ENCODE assay signal across 12 cellular contexts in the genomic region with DNA sequence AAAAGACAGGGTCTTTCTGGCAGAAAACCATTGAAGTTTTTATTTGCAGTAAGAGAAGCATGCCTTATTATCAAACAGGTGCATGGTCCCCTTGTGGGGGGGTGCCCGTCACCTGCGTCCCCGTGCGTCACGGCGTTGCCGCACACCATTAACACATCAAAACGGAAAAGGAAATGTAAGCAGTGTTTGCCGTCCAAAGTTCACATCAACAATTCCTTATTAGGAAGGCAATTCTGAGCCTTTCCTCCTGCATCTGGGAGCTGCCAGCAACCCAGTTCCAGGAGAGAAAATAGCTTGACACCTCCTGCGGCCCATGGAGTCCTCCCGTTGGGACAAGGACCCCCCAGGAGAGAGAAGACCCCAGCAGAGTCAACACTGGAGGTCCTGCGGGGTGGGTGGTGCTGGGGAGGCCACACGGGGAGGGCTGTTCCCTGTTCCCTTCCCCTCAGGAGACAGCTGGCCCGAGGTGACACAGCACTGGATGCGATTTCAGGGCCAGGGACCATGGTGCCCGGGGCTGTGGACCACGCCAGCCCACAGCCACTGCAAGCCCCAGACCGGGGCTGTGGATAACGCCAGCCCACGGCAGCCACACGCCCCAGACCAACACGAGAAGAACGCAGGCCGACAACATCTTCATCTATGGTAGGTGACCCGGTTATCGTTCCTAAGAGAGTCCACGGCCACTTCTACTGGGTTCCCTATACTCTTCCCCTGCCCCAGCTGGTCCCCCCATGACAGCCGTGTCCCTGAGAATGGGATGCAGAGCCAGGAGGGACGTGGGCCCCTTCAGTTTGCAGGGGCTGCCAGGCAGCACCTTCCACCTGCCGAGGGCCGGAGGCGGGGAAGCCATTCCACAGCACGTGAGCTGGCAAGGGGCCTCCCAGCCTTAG. TPM values are rescaled to one million over a fixed set of nuclear protein-coding genes. Genes with fewer than 3 reads are reported as not detected.
A peak's percentile ranks its signal among the peaks of the same experiment; 100 is the strongest.
DNase-seq lines count a peak whose midpoint lies in the region; ATAC-seq and TF ChIP-seq lines count a peak whose summit lies in the region.
"Had no signal": no experiment of that assay in that cellular context is flagged by ENCODE, and none has a peak within 500 bp of the region (broad histone marks: within the 10 kb centered on the region; RNA-seq: fewer than 3 reads in every experiment).

No MANE protein-coding gene starts in this region.

- H3K18ac ChIP-seq in trophoblast cell (ENCODE audit: low read length): no peak overlapping the region

- H3K36me3 ChIP-seq in BLaER1 treated with 17β-estradiol and CSF1 and Interleukin-3, amounts not matched to agents 10 nM and 100 nM: peaks cover 0 to 3% (median 0%) of the 10 kb centered on the region in 11 experiments; a peak in 7 of 22 replicates
- H3K36me3 ChIP-seq in esophagus muscularis mucosa (no peaks in the 10 kb centered on the region), osteoblast (ENCODE audit: insufficient read depth, low read length) (no peaks in the 10 kb centered on the region), trophoblast cell (ENCODE audit: control insufficient read depth in 1 of 2, insufficient read depth in 2 of 2, low read length in 2 of 2) (no peaks in the 10 kb centered on the region)

- H2BK12ac ChIP-seq in trophoblast cell (ENCODE audit: low read length): no peak overlapping the region

- no peak overlapping the region for H2AFZ ChIP-seq in osteoblast (ENCODE audit: low read length)
- no peak overlapping the region for H2AFZ ChIP-seq in trophoblast cell (ENCODE audit: insufficient read depth, low read length, poor library complexity)

- H3K4me3 ChIP-seq in BLaER1 treated with 17β-estradiol and CSF1 and Interleukin-3, amounts not matched to agents 10 nM and 100 nM: no peak overlapping the region
- H3K4me3 ChIP-seq in esophagus muscularis mucosa (peak overlapping the region; percentile 47 to 55 (median 52)), osteoblast (ENCODE audit: insufficient read depth, low read length) (no peak overlapping the region), trophoblast cell (ENCODE audit: low read depth, low read length) (no peak overlapping the region)

- H4K20me1 ChIP-seq in BLaER1 treated with 17β-estradiol and CSF1 and Interleukin-3, amounts not matched to agents 10 nM and 100 nM: peaks cover 0 to 83% (median 10%) of the 10 kb centered on the region in 11 experiments; a peak in 12 of 22 replicates
- H4K20me1 ChIP-seq in osteoblast (ENCODE audit: insufficient read depth, low read length): peaks cover 71% of the 10 kb centered on the region

- DNase-seq in NCI-H510A (lab: John Stamatoyannopoulos, UW): peak; percentile 71
- DNase-seq in esophagus muscularis mucosa (ENCODE audit: extremely low spot score): no peak
- peak; percentile 73 for DNase-seq in osteoblast (ENCODE audit: insufficient read length, low spot score, missing footprints)
- DNase-seq in erythroblast (lab: John Stamatoyannopoulos, UW): no peak
- no peak for DNase-seq in NK-92 treated with Interleukin-12 subunit alpha and Interleukin-12 subunit beta, amount 100 ng/mL, for 24 hours (lab: John Stamatoyannopoulos, UW)
- DNase-seq in trophoblast cell: no peak
- DNase-seq: MV-4-11; stimulated activated naive B cell treated with anti-CD40 and anti-IgM and Interleukin-4, amounts not matched to agents 10 μg/mL and 1 μg/mL and 100 μg/mL, for 72 hours; T-helper 2 cell had no signal

- no peak overlapping the region for H3K9ac ChIP-seq in BLaER1 treated with 17β-estradiol and CSF1 and Interleukin-3, amounts not matched to agents 10 nM and 100 nM
- H3K9ac ChIP-seq in trophoblast cell (ENCODE audit: low read length): no peak overlapping the region

- no peak overlapping the region for H4K8ac ChIP-seq in trophoblast cell (ENCODE audit: low read depth, low read length)

- no peak for TF ChIP-seq CTCF in esophagus muscularis mucosa (IDR thresholded peaks at IDR 0.05)
- no peak for TF ChIP-seq CTCF in osteoblast (IDR thresholded peaks at IDR 0.05; ENCODE audit: extremely low read depth, low read depth, low read length)

- peaks cover 0 to 7% (median 0%) of the 10 kb centered on the region in 11 experiments; a peak in 1 of 22 replicates for H3K27me3 ChIP-seq in BLaER1 treated with 17β-estradiol and CSF1 and Interleukin-3, amounts not matched to agents 10 nM and 100 nM
- H3K27me3 ChIP-seq in esophagus muscularis mucosa (no peaks in the 10 kb centered on the region), osteoblast (ENCODE audit: insufficient read depth, low read length) (no peaks in the 10 kb centered on the region), trophoblast cell (ENCODE audit: insufficient read depth, low read length) (no peaks in the 10 kb centered on the region)

- no peak overlapping the region for H3K27ac ChIP-seq in BLaER1 treated with 17β-estradiol and CSF1 and Interleukin-3, amounts not matched to agents 10 nM and 100 nM
- H3K27ac ChIP-seq in esophagus muscularis mucosa (replicated peaks in 1 of 4): peak overlapping the region; percentile 83 to 93 (median 89)
- no peak overlapping the region for H3K27ac ChIP-seq in osteoblast (ENCODE audit: low read depth, low read length)
- H3K27ac ChIP-seq in trophoblast cell (ENCODE audit: low read depth, low read length): no peak overlapping the region

- no peak overlapping the region for H3K23ac ChIP-seq in trophoblast cell (ENCODE audit: low read length)

- TF ChIP-seq POLR2A in esophagus muscularis mucosa (IDR thresholded peaks at IDR 0.05; ENCODE audit: low read depth) (peak; percentile 16), erythroblast (IDR thresholded peaks at IDR 0.05; ENCODE audit: low read length) (no peak)

- intact Hi-C loops in esophagus muscularis mucosa (cut with DNase I): no loop called here

- no peak overlapping the region for H3K4ac ChIP-seq in trophoblast cell (ENCODE audit: low read depth, low read length)

- no peak for ATAC-seq in HG03280 (IDR thresholded peaks at IDR 0.05; ENCODE audit: unreplicated experiment)
- ATAC-seq: stimulated activated naive B cell treated with anti-CD40 and anti-IgM and Interleukin-4, amounts not matched to agents 10 μg/mL and 1 μg/mL and 100 μg/mL, for 72 hours had no signal

- no peak overlapping the region for H4K12ac ChIP-seq in trophoblast cell (ENCODE audit: low read depth, low read length)

- no peak overlapping the region for H3K14ac ChIP-seq in trophoblast cell (ENCODE audit: low read length)

- H2BK5ac ChIP-seq in trophoblast cell (ENCODE audit: low read depth, low read length, poor library complexity): no peak overlapping the region

- H2BK120ac ChIP-seq in trophoblast cell (ENCODE audit: insufficient read depth, low read length, poor library complexity): no peak overlapping the region

- H3K9me3 ChIP-seq in BLaER1 treated with 17β-estradiol and CSF1 and Interleukin-3, amounts not matched to agents 10 nM and 100 nM (replicated peaks in 1 of 11): peaks cover 3 to 8% (median 4%) of the 10 kb centered on the region in 11 experiments
- peaks cover 0 to 11% (median 5%) of the 10 kb centered on the region in 4 donors for H3K9me3 ChIP-seq in esophagus muscularis mucosa
- H3K9me3 ChIP-seq in osteoblast (ENCODE audit: low read depth, low read length): peaks cover under 1% of the 10 kb centered on the region
- H3K9me3 ChIP-seq in trophoblast cell (ENCODE audit: insufficient read depth, low read depth, low read length): peaks cover 1% of the 10 kb centered on the region

- peak overlapping the region in 6 of 11 experiments; percentile 18 to 56 (median 36); a peak in 10 of 22 replicates for H3K4me2 ChIP-seq in BLaER1 treated with 17β-estradiol and CSF1 and Interleukin-3, amounts not matched to agents 10 nM and 100 nM
- H3K4me2 ChIP-seq in osteoblast (ENCODE audit: insufficient read depth, low read length): no peak overlapping the region
- H3K4me2 ChIP-seq in trophoblast cell (ENCODE audit: low read length): no peak overlapping the region

- peak; percentile 95 for TF ChIP-seq EP300 in esophagus muscularis mucosa (IDR thresholded peaks at IDR 0.05)

- peaks cover 0 to 30% (median 13%) of the 10 kb centered on the region in 10 experiments; a peak in 13 of 20 replicates for H3K4me1 ChIP-seq in BLaER1 treated with 17β-estradiol and CSF1 and Interleukin-3, amounts not matched to agents 10 nM and 100 nM
- peaks cover 50 to 66% (median 56%) of the 10 kb centered on the region in 4 donors for H3K4me1 ChIP-seq in esophagus muscularis mucosa
- H3K4me1 ChIP-seq in osteoblast (ENCODE audit: insufficient read depth, low read length): peaks cover 12% of the 10 kb centered on the region
- H3K4me1 ChIP-seq in trophoblast cell (ENCODE audit: control insufficient read depth in 1 of 2, insufficient read depth in 2 of 2, low read length in 2 of 2): peaks cover 6 to 7% of the 10 kb centered on the region in 2 experiments

- H2AK5ac ChIP-seq in trophoblast cell (ENCODE audit: low read length): no peak overlapping the region

- 47% methylated on average over 23 of the region's 33 CpGs for WGBS in esophagus muscularis mucosa
- no CpG with 5 or more reads among the region's 33 CpGs for WGBS in trophoblast cell (ENCODE audit: extremely low coverage, insufficient coverage, insufficient read length)

- H3K79me1 ChIP-seq in trophoblast cell (ENCODE audit: low read length): no peaks in the 10 kb centered on the region

- H4K91ac ChIP-seq in trophoblast cell (ENCODE audit: low read depth, low read length): no peak overlapping the region

- H3K79me2 ChIP-seq in osteoblast (ENCODE audit: insufficient read depth, low read length) (peaks cover 99% of the 10 kb centered on the region), trophoblast cell (ENCODE audit: control insufficient read depth, insufficient read depth, low read length, poor library complexity) (no peaks in the 10 kb centered on the region)

RNA-seq across cellular contexts. Expression of a gene that starts 39.4 kb away (rescaled TPM):
- 10 to 100 TPM; 38.6 to 66.4 (median 55.7) TPM for total RNA-seq in esophagus muscularis mucosa
- total RNA-seq in osteoblast: 32.4 and 36.9 TPM in 2 replicates
- 6.9 and 7.0 TPM in 2 replicates for polyA plus RNA-seq in trophoblast cell (2013)
- polyA plus RNA-seq: CD14-positive monocyte had no signal

Comparison
In these comparisons a context has a peak if more than half of its experiments do, and no peak if none do; other contexts are left out.
1. H3K27ac ChIP-seq: peak in esophagus muscularis mucosa (4 of 4); none in BLaER1 treated with 17β-estradiol and CSF1 and Interleukin-3, amounts not matched to agents 10 nM and 100 nM (0 of 11), osteoblast (single experiment) and trophoblast cell (single experiment).
2. H3K4me2 ChIP-seq: peak in BLaER1 treated with 17β-estradiol and CSF1 and Interleukin-3, amounts not matched to agents 10 nM and 100 nM (6 of 11); none in osteoblast (single experiment) and trophoblast cell (single experiment).
3. H3K4me3 ChIP-seq: peak in esophagus muscularis mucosa (4 of 4); none in BLaER1 treated with 17β-estradiol and CSF1 and Interleukin-3, amounts not matched to agents 10 nM and 100 nM (0 of 10), osteoblast (single experiment) and trophoblast cell (single experiment).
4. DNase-seq: peak in NCI-H510A (single experiment) and osteoblast (single experiment); none in esophagus muscularis mucosa (single experiment), erythroblast (0 of 2), NK-92 treated with Interleukin-12 subunit alpha and Interleukin-12 subunit beta, amount 100 ng/mL, for 24 hours (single experiment) and trophoblast cell (0 of 2).